Comparison of ENCODE assay signal across 1 cellular context in genomic region chr20:63333241-63333836, GRCh38.
TF ChIP-seq lines count a peak whose summit lies in the region.

No MANE protein-coding gene starts in this region.

TF ChIP-seq in WTC11, 78 proteins besides CTCF, POLR2A, EP300 and RAD21 (continued from another document):
- TF ChIP-seq IRF1 (CRISPR knock-in tag; IDR thresholded peaks at IDR 0.05) (no peak), FOXJ3 (CRISPR knock-in tag; IDR thresholded peaks at IDR 0.05; ENCODE audit: borderline replicate concordance) (no peak), ESRRA (CRISPR knock-in tag; IDR thresholded peaks at IDR 0.05; ENCODE audit: borderline replicate concordance) (no peak), CREB1 (CRISPR knock-in tag; IDR thresholded peaks at IDR 0.05) (no peak), ERG (CRISPR knock-in tag; IDR thresholded peaks at IDR 0.05) (no peak), TP53 (CRISPR knock-in tag; IDR thresholded peaks at IDR 0.05) (no peak), ZNF138 (CRISPR knock-in tag; conservative IDR thresholded peaks at IDR 0.05) (no peak), USF2 (CRISPR knock-in tag; IDR thresholded peaks at IDR 0.05) (no peak), MXD4 (CRISPR knock-in tag; IDR thresholded peaks at IDR 0.05; ENCODE audit: borderline replicate concordance) (no peak), ZBTB21 (CRISPR knock-in tag; IDR thresholded peaks at IDR 0.05; ENCODE audit: borderline replicate concordance) (no peak), ZNF219 (CRISPR knock-in tag; IDR thresholded peaks at IDR 0.05; ENCODE audit: borderline replicate concordance) (no peak), GRHL2 (CRISPR knock-in tag; IDR thresholded peaks at IDR 0.05; ENCODE audit: insufficient replicate concordance, severe bottlenecking) (no peak), ZNF532 (CRISPR knock-in tag; IDR thresholded peaks at IDR 0.05; ENCODE audit: borderline replicate concordance) (no peak), CDX4 (CRISPR knock-in tag; IDR thresholded peaks at IDR 0.05; ENCODE audit: borderline replicate concordance) (no peak)
- TF ChIP-seq, protein P1, sequence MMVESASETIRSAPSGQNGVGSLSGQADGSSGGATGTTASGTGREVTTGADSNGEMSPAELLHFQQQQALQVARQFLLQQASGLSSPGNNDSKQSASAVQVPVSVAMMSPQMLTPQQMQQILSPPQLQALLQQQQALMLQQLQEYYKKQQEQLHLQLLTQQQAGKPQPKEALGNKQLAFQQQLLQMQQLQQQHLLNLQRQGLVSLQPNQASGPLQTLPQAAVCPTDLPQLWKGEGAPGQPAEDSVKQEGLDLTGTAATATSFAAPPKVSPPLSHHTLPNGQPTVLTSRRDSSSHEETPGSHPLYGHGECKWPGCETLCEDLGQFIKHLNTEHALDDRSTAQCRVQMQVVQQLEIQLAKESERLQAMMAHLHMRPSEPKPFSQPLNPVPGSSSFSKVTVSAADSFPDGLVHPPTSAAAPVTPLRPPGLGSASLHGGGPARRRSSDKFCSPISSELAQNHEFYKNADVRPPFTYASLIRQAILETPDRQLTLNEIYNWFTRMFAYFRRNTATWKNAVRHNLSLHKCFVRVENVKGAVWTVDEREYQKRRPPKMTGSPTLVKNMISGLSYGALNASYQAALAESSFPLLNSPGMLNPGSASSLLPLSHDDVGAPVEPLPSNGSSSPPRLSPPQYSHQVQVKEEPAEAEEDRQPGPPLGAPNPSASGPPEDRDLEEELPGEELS (CRISPR knock-in tag; IDR thresholded peaks at IDR 0.05): no peak
- TF ChIP-seq, protein P2, sequence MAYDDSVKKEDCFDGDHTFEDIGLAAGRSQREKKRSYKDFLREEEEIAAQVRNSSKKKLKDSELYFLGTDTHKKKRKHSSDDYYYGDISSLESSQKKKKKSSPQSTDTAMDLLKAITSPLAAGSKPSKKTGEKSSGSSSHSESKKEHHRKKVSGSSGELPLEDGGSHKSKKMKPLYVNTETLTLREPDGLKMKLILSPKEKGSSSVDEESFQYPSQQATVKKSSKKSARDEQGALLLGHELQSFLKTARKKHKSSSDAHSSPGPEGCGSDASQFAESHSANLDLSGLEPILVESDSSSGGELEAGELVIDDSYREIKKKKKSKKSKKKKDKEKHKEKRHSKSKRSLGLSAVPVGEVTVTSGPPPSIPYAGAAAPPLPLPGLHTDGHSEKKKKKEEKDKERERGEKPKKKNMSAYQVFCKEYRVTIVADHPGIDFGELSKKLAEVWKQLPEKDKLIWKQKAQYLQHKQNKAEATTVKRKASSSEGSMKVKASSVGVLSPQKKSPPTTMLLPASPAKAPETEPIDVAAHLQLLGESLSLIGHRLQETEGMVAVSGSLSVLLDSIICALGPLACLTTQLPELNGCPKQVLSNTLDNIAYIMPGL (CRISPR knock-in tag; IDR thresholded peaks at IDR 0.05): no peak
